Comparison of ENCODE assay signal across 13 cellular contexts in the genomic region with DNA sequence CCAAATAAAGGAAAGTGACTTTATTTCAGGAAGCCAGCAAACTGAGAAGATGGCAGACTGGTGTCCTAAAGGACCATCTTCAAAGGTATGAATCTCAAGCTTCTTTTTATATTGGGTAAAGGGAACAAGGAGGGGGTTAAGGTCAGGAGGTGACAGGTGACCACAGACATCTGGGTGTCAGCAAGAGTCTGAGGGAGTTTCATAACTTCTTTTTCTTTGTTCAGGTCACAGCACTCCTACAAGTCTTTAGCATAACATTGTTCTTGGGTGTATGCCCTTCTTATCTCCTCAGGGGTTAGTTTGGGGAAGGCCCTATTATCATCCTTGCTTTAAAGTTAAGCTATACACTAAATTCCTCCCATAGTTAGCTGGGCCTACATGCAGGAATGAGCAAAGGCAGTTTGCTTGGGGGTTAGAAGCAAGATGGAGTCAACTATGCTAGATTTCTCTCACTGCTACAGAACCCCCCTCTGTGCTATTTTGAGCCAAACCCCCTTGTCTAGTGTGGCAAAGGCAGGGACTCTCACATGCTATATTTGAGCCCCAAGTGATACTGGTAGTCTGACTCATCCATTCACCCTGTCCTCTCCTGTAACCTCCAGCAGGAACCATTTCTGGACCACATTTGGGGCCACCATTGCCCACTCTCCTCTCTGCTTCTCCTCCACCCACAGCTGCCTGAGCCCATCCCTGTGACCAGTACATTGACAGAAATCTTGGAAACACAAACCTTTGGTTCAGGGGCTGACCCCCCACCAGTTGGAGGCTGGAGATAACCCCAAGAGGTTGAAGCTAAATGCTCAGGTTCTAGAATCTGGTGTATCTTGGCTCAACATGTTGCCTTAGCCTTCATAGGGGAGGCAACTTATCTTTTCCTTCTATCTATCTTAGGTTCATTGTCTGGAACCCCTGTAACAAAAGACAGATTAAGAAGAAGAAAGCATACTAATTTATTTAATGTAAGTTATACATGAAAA. TPM values are rescaled to one million over a fixed set of nuclear protein-coding genes. Genes with fewer than 3 reads are reported as not detected.
DNase-seq lines count a peak whose midpoint lies in the region; ATAC-seq and TF ChIP-seq lines count a peak whose summit lies in the region.
"Had no signal": no experiment of that assay in that cellular context is flagged by ENCODE, and none has a peak within 500 bp of the region (broad histone marks: within the 10 kb centered on the region; RNA-seq: fewer than 3 reads in every experiment).

No MANE protein-coding gene starts in this region.

- H3K4me3 ChIP-seq in GM12864 (ENCODE audit: low read depth, low read length) (no peak overlapping the region), lower leg skin (ENCODE audit: low read depth, poor library complexity, severe bottlenecking) (no peak overlapping the region), right atrium auricular region (no peak overlapping the region)
- H3K4me3 ChIP-seq: cardiac muscle cell, right lobe of liver, uterus had no signal

- DNase-seq in GM12864 (ENCODE audit: low read depth) (peak; percentile 36), lower leg skin (ENCODE audit: low spot score in 2 of 2) (no peak), WTC11 (ENCODE audit: low spot score) (no peak), right atrium auricular region (ENCODE audit: low spot score) (no peak), hippocampal formation (lab: John Stamatoyannopoulos, UW) (no peak)
- DNase-seq: ACHN, KG1, right lobe of liver, uterus had no signal

- H3K36me3 Mint-ChIP-seq in WTC11, result peaks cover 14% of the 10 kb centered on the region

- H3K27me3 ChIP-seq in right atrium auricular region, result no peaks in the 10 kb centered on the region
- H3K27me3 ChIP-seq: cardiac muscle cell, right lobe of liver, uterus had no signal

- H3K27ac ChIP-seq in right atrium auricular region, result no peak overlapping the region
- H3K27ac ChIP-seq: cardiac muscle cell, right lobe of liver, uterus had no signal

- CTCF ChIA-PET in WTC11 (lab: Charles Lee), result interaction anchor here (1.2 to 1.3 kb wide), 2 partner anchors 69 to 361 kb away, joined by 3 read pairs; no protein-coding TSS in a partner anchor

- H3K4me1 ChIP-seq in right atrium auricular region, result no peaks in the 10 kb centered on the region
- H3K4me1 ChIP-seq: right lobe of liver, uterus had no signal

- no peak overlapping the region for H3K27ac Mint-ChIP-seq in WTC11

- no peaks in the 10 kb centered on the region for H3K36me3 ChIP-seq in right atrium auricular region
- H3K36me3 ChIP-seq: cardiac muscle cell, right lobe of liver, uterus had no signal

- H3K9me3 Mint-ChIP-seq in WTC11, result peaks cover 25% of the 10 kb centered on the region

- TF ChIP-seq CTCF in GM12864 (IDR thresholded peaks at IDR 0.05; ENCODE audit: low read depth, low read length, missing control alignments) (no peak), lower leg skin (IDR thresholded peaks at IDR 0.05) (no peak), WTC11 (IDR thresholded peaks at IDR 0.05) (no peak), right atrium auricular region (IDR thresholded peaks at IDR 0.05) (no peak)

- H3K4me3 Mint-ChIP-seq in WTC11, result no peak overlapping the region

- no peak for TF ChIP-seq POLR2A in lower leg skin (IDR thresholded peaks at IDR 0.05)

- intact Hi-C loops in lower leg skin (cut with DNase I; ENCODE audit: low total_unique reads), result no loop called here

- H3K4me1 Mint-ChIP-seq in WTC11, result peaks cover 16% of the 10 kb centered on the region

- H3K27me3 Mint-ChIP-seq in WTC11 (ENCODE audit: low read depth), result no peaks in the 10 kb centered on the region

- ATAC-seq in GM19351 (IDR thresholded peaks at IDR 0.05; ENCODE audit: unreplicated experiment) (peak; percentile 91), HG02623 (IDR thresholded peaks at IDR 0.05; ENCODE audit: unreplicated experiment) (peak; percentile 84), HG03432 (IDR thresholded peaks at IDR 0.05; ENCODE audit: unreplicated experiment) (peak; percentile 95), WTC11 (no peak)
- ATAC-seq: right lobe of liver had no signal

- POLR2A ChIA-PET in WTC11 (lab: Charles Lee), result no interaction called here

- peaks cover 0 to 6% of the 10 kb centered on the region in 2 donors for H3K9me3 ChIP-seq in right atrium auricular region
- H3K9me3 ChIP-seq: right lobe of liver, uterus had no signal

TF ChIP-seq in WTC11, 78 proteins besides CTCF, POLR2A, EP300 and RAD21:
- TF ChIP-seq EMX1 (CRISPR knock-in tag; IDR thresholded peaks at IDR 0.05) (no peak), OVOL2 (CRISPR knock-in tag; IDR thresholded peaks at IDR 0.05; ENCODE audit: borderline replicate concordance) (no peak), ZNF219 (CRISPR knock-in tag; IDR thresholded peaks at IDR 0.05; ENCODE audit: borderline replicate concordance) (no peak)
- TF ChIP-seq, protein P1, sequence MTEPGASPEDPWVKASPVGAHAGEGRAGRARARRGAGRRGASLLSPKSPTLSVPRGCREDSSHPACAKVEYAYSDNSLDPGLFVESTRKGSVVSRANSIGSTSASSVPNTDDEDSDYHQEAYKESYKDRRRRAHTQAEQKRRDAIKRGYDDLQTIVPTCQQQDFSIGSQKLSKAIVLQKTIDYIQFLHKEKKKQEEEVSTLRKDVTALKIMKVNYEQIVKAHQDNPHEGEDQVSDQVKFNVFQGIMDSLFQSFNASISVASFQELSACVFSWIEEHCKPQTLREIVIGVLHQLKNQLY (CRISPR knock-in tag; IDR thresholded peaks at IDR 0.05), result no peak

RNA-seq across cellular contexts. Expression of a gene that starts 55.5 kb away (rescaled TPM):
- total RNA-seq in lower leg skin, result under 1 TPM; 0.08 to 0.68 (median 0.18) TPM
- total RNA-seq in WTC11 (2021), result 1.9 to 3.0 TPM (median 2.7 TPM) in 3 replicates
- total RNA-seq in right atrium auricular region, result under 1 TPM in 1 of 2 donors, not detected in 1; 0.11 TPM
